ENCODE assay signal across 8 cellular contexts in genomic region chr2:65429799-65430514, GRCh38. TPM values are rescaled to one million over a fixed set of nuclear protein-coding genes. Genes with fewer than 3 reads are reported as not detected.
DNase-seq lines count a peak whose midpoint lies in the region; ATAC-seq, FAIRE-seq and TF ChIP-seq lines count a peak whose summit lies in the region.

No MANE protein-coding gene starts in this region.

- H3K4me3 Mint-ChIP-seq in activated T-cell treated with anti-CD3 and anti-CD28 coated beads, Interleukin-2, amount 50 U/mL, for 4 hours, result peak overlapping the region; percentile 90
- peak overlapping the region; percentile 86 for H3K4me3 Mint-ChIP-seq in activated naive CD8-positive, alpha-beta T cell treated with anti-CD3 and anti-CD28 coated beads, Interleukin-2, amount 50 U/mL, for 24 hours

- peaks cover 57% of the 10 kb centered on the region for H4K20me1 ChIP-seq in HepG2 (ENCODE audit: insufficient read depth, low read length)

- no peak overlapping the region for H3K27ac Mint-ChIP-seq in activated naive CD8-positive, alpha-beta T cell treated with anti-CD3 and anti-CD28 coated beads, Interleukin-2, amount 50 U/mL, for 24 hours

- DNase-seq in activated T-cell treated with anti-CD3 and anti-CD28 coated beads, Interleukin-2, amount 50 U/mL, for 4 hours, result no peak
- no peak for DNase-seq in activated T-cell treated with anti-CD3 and anti-CD28 coated beads, Interleukin-2, amount 50 U/mL, for 48 hours
- DNase-seq in activated naive CD8-positive, alpha-beta T cell treated with anti-CD3 and anti-CD28 coated beads, Interleukin-2, amount 50 U/mL, for 24 hours, result no peak
- DNase-seq in HepG2 (ENCODE audit: low spot score) (no peak), tibial artery (no peak), HPDE6-E6E7 (ENCODE audit: extremely low spot score) (no peak), frontal cortex (ENCODE audit: low spot score in 2 of 2) (no peak)
- DNase-seq in effector CD8-positive, alpha-beta T cell (lab: John Stamatoyannopoulos, UW), result no peak

- H3K79me2 ChIP-seq in HepG2 (ENCODE audit: insufficient read depth, low read length), result peaks cover 79% of the 10 kb centered on the region

- H3K4me1 ChIP-seq in HepG2 (ENCODE audit: insufficient read depth, low read length) (peaks cover 73% of the 10 kb centered on the region), tibial artery (peaks cover 0 to 23% (median 12%) of the 10 kb centered on the region in 4 donors)

- intact Hi-C loops in HepG2 (cut with micrococcal nuclease; ENCODE audit: unreplicated experiment) (loop anchor here (1.0 kb wide), 2 partner anchors 34 to 129 kb away; no protein-coding TSS in a partner anchor), tibial artery (cut with DNase I; ENCODE audit: low total_unique reads) (loop anchor here (5.0 to 10.0 kb wide), 2 partner anchors 125 to 198 kb away; no protein-coding TSS in a partner anchor)

- H3K9me3 ChIP-seq in HepG2 (ENCODE audit: low read length), result no peaks in the 10 kb centered on the region
- no peaks in the 10 kb centered on the region for H3K9me3 ChIP-seq in tibial artery

- peak overlapping the region; percentile 83 for H3K4me2 ChIP-seq in HepG2 (ENCODE audit: low read depth, low read length)

- in situ Hi-C loops in HepG2 (cut with HindIII; ENCODE audit: extremely low pct_ligation_motif_present, low pct_unique_long_range_greater_than_20kb), result loop anchor here (5.0 to 10.0 kb wide), 2 partner anchors 48 to 125 kb away; no protein-coding TSS in a partner anchor

- TF ChIP-seq RAD21 in HepG2 (CRISPR knock-in tag; IDR thresholded peaks at IDR 0.05), result no peak

- H3K9ac ChIP-seq in HepG2 (ENCODE audit: insufficient read depth, low read depth, low read length), result peak overlapping the region; percentile 92

- no peak for ATAC-seq in activated T-cell treated with anti-CD3 and anti-CD28 coated beads, Interleukin-2, amount 50 U/mL, for 4 hours
- ATAC-seq in activated naive CD8-positive, alpha-beta T cell treated with anti-CD3 and anti-CD28 coated beads, Interleukin-2, amount 50 U/mL, for 24 hours, result no peak
- ATAC-seq in HepG2, result peak; percentile 1

- WGBS in HepG2 (ENCODE audit: low lambda C conversion rate), result 14% methylated on average over 16 of the region's 16 CpGs

- CTCF ChIA-PET in HepG2 (lab: Yijun Ruan, JAX; ENCODE audit: low intra/inter-chr PET ratio, low total read pairs), result no interaction called here

- peaks cover 1% of the 10 kb centered on the region for H3K4me1 Mint-ChIP-seq in activated T-cell treated with anti-CD3 and anti-CD28 coated beads, Interleukin-2, amount 50 U/mL, for 4 hours (ENCODE audit: low read depth)
- peaks cover 14% of the 10 kb centered on the region for H3K4me1 Mint-ChIP-seq in activated naive CD8-positive, alpha-beta T cell treated with anti-CD3 and anti-CD28 coated beads, Interleukin-2, amount 50 U/mL, for 24 hours

- peaks cover 13% of the 10 kb centered on the region for H3K27me3 Mint-ChIP-seq in activated T-cell treated with anti-CD3 and anti-CD28 coated beads, Interleukin-2, amount 50 U/mL, for 4 hours (ENCODE audit: low read depth)
- H3K27me3 Mint-ChIP-seq in activated naive CD8-positive, alpha-beta T cell treated with anti-CD3 and anti-CD28 coated beads, Interleukin-2, amount 50 U/mL, for 24 hours, result peaks cover 51% of the 10 kb centered on the region

- TSS peak; percentile 31 for BruUV-seq in HepG2 (replicated peaks; lab: Mats Ljungman, UMichigan)

- H3K36me3 ChIP-seq in HepG2 (replicated peaks in 1 of 2; ENCODE audit: control insufficient read depth in 1 of 2, insufficient read depth in 2 of 2, low read length in 2 of 2), result peaks cover 2 to 11% of the 10 kb centered on the region in 2 experiments; a peak in 4 of 5 replicates
- no peaks in the 10 kb centered on the region for H3K36me3 ChIP-seq in tibial artery

- peak overlapping the region; percentile 86 for H3K27ac ChIP-seq in HepG2 (ENCODE audit: extremely low read length, insufficient read depth, low read length)
- H3K27ac ChIP-seq in tibial artery, result peak overlapping the region; percentile 90 to 94

- H2AFZ ChIP-seq in HepG2 (ENCODE audit: low read length), result no peak overlapping the region

- no peak for TF ChIP-seq POLR2A in HepG2 (IDR thresholded peaks at IDR 0.05; ENCODE audit: insufficient read depth in 1 of 2, low read depth in 2 of 2, low read length in 2 of 2)

- FAIRE-seq in HepG2 (lab: Jason Lieb, UNC) (peak; percentile 43), frontal cortex (lab: Jason Lieb, UNC) (no peak)

- TF ChIP-seq EP300 in HepG2 (IDR thresholded peaks at IDR 0.05; ENCODE audit: low read depth in 2 of 2, low read length in 2 of 2) (no peak), HepG2 (CRISPR knock-in tag; IDR thresholded peaks at IDR 0.05; ENCODE audit: borderline replicate concordance) (no peak)

- H3K4me3 ChIP-seq in HepG2 (replicated peaks in 1 of 3; ENCODE audit: insufficient read depth in 1 of 3, low read depth in 2 of 3, low read length in 3 of 3) (peak overlapping the region; percentile 94 to 98 (median 98)), tibial artery (peak overlapping the region; percentile 88 to 97)

- TF ChIP-seq CTCF in HepG2 (CRISPR knock-in tag; IDR thresholded peaks at IDR 0.05) (no peak), tibial artery (IDR thresholded peaks at IDR 0.05) (no peak)

- H3K36me3 Mint-ChIP-seq in activated T-cell treated with anti-CD3 and anti-CD28 coated beads, Interleukin-2, amount 50 U/mL, for 4 hours (ENCODE audit: insufficient read depth), result no peaks in the 10 kb centered on the region
- H3K36me3 Mint-ChIP-seq in activated naive CD8-positive, alpha-beta T cell treated with anti-CD3 and anti-CD28 coated beads, Interleukin-2, amount 50 U/mL, for 24 hours (ENCODE audit: low read depth), result no peaks in the 10 kb centered on the region

- H3K27me3 ChIP-seq in HepG2 (ENCODE audit: control insufficient read depth in 1 of 2, insufficient read depth in 2 of 2, low read length in 2 of 2) (no peaks in the 10 kb centered on the region), tibial artery (no peaks in the 10 kb centered on the region)

- H3K9me3 Mint-ChIP-seq in activated T-cell treated with anti-CD3 and anti-CD28 coated beads, Interleukin-2, amount 50 U/mL, for 4 hours, result no peaks in the 10 kb centered on the region
- H3K9me3 Mint-ChIP-seq in activated naive CD8-positive, alpha-beta T cell treated with anti-CD3 and anti-CD28 coated beads, Interleukin-2, amount 50 U/mL, for 24 hours, result no peaks in the 10 kb centered on the region

- POLR2A ChIA-PET in HepG2 (lab: Yijun Ruan, JAX), result interaction anchor here (0.7 to 2.9 kb wide), 4 partner anchors 34 to 57 kb away, joined by 3 to 17 read pairs (median 6); no protein-coding TSS in a partner anchor

TF ChIP-seq in HepG2, 621 proteins besides CTCF, POLR2A, EP300 and RAD21 (continues in another document):
- TF ChIP-seq ZNF496 (CRISPR knock-in tag; IDR thresholded peaks at IDR 0.05; ENCODE audit: insufficient replicate concordance), result no peak
- TF ChIP-seq ISL2 (CRISPR knock-in tag; IDR thresholded peaks at IDR 0.05), result no peak
- TF ChIP-seq ZNF138 (CRISPR knock-in tag; IDR thresholded peaks at IDR 0.05; ENCODE audit: low read depth), result 0 out of 2 replicates have a peak, but pooled peaks have one; percentile 27
- TF ChIP-seq ZNF503 (CRISPR knock-in tag; IDR thresholded peaks at IDR 0.05), result peak; percentile 15; the same call in 1 of the 2 replicates
- TF ChIP-seq POGZ (CRISPR knock-in tag; IDR thresholded peaks at IDR 0.05), result peak; percentile 35; the same call in 1 of the 2 replicates
- no peak for TF ChIP-seq TCF12 (IDR thresholded peaks at IDR 0.05)
- TF ChIP-seq TCF12 (CRISPR knock-in tag; IDR thresholded peaks at IDR 0.05), result 0 out of 2 replicates have a peak, but pooled peaks have one; percentile 24
- no peak for TF ChIP-seq ZNF441 (CRISPR knock-in tag; IDR thresholded peaks at IDR 0.05; ENCODE audit: borderline replicate concordance)
- TF ChIP-seq ZNF101 (CRISPR knock-in tag; IDR thresholded peaks at IDR 0.05; ENCODE audit: borderline replicate concordance, low read depth), result no peak

RNA-seq across cellular contexts. Expression of gene SPRED2, which starts 2.4 kb away (rescaled TPM):
- total RNA-seq in activated T-cell treated with anti-CD3 and anti-CD28 coated beads, Interleukin-2, amount 50 U/mL, for 4 hours, result 10 to 100 TPM; 10.4 to 11.0 (median 10.9) TPM
- total RNA-seq in HepG2 (2016; rRNA removed; fragmentation: Illumina TruSeq; extraction: Trizol), result 13.0 and 17.7 TPM in 2 replicates
- 8.2 and 14.6 TPM in 2 replicates for total RNA-seq in HepG2 (2016; cell fraction: cytosol; rRNA removed; fragmentation: Illumina TruSeq; extraction: Trizol; ENCODE audit: low read depth)
- 13.6 and 15.0 TPM in 2 replicates for total RNA-seq in HepG2 (2016; cell fraction: insoluble cytoplasmic fraction; rRNA removed; fragmentation: Illumina TruSeq; extraction: Trizol)
- total RNA-seq in HepG2 (2016; cell fraction: membrane; rRNA removed; fragmentation: Illumina TruSeq; extraction: Trizol), result 14.7 and 17.3 TPM in 2 replicates
- total RNA-seq in HepG2 (2016; cell fraction: nucleus; rRNA removed; fragmentation: Illumina TruSeq; extraction: Trizol), result 17.1 and 21.0 TPM in 2 replicates
- 34.4 and 37.0 TPM in 2 replicates for polyA plus RNA-seq in HepG2 (2011; rRNA removed)
- polyA plus RNA-seq in HepG2 (2011; cell fraction: cytosol; rRNA removed), result 35.1 and 36.7 TPM in 2 replicates
- polyA plus RNA-seq in HepG2 (2011; cell fraction: nucleus; rRNA removed), result 42.3 and 51.3 TPM in 2 replicates
- polyA plus RNA-seq in HepG2 (2012), result 50.2 and 57.7 TPM in 2 replicates
- 7.2 and 7.7 TPM in 2 replicates for polyA plus RNA-seq in HepG2 (2016; cell fraction: cytosol; fragmentation: Illumina TruSeq; extraction: Trizol; ENCODE audit: low read depth)
- 35.3 and 42.4 TPM in 2 replicates for polyA plus RNA-seq in HepG2 (2016; cell fraction: insoluble cytoplasmic fraction; fragmentation: Illumina TruSeq; extraction: Trizol; ENCODE audit: low read depth)
- polyA plus RNA-seq in HepG2 (2016; cell fraction: membrane; fragmentation: Illumina TruSeq; extraction: Trizol; ENCODE audit: low read depth), result 18.9 and 19.9 TPM in 2 replicates
- 39.6 and 40.2 TPM in 2 replicates for polyA plus RNA-seq in HepG2 (2016; cell fraction: nucleus; fragmentation: Illumina TruSeq; extraction: Trizol; ENCODE audit: insufficient read depth, low read depth)
- polyA minus RNA-seq in HepG2 (2011; rRNA and poly(A)+ RNA removed; ENCODE audit: low replicate concordance), result 4.9 and 74.4 TPM in 2 replicates
- polyA minus RNA-seq in HepG2 (2011; cell fraction: cytosol; rRNA and poly(A)+ RNA removed), result 42.6 and 50.6 TPM in 2 replicates
- polyA minus RNA-seq in HepG2 (2011; cell fraction: nucleus; rRNA and poly(A)+ RNA removed), result 36.3 and 43.9 TPM in 2 replicates
- total RNA-seq in frontal cortex, result 8.2 TPM
